In genomic region chr18:57461652-57462269, GRCh38 we compare ENCODE assay signal across 15 cellular contexts. TPM values are rescaled to one million over a fixed set of nuclear protein-coding genes. Genes with fewer than 3 reads are reported as not detected.
A peak's percentile ranks its signal among the peaks of the same experiment; 100 is the strongest.
DNase-seq lines count a peak whose midpoint lies in the region; ATAC-seq and TF ChIP-seq lines count a peak whose summit lies in the region.
"Had no signal": no experiment of that assay in that cellular context is flagged by ENCODE, and none has a peak within 500 bp of the region (broad histone marks: within the 10 kb centered on the region; RNA-seq: fewer than 3 reads in every experiment).

No MANE protein-coding gene starts in this region.

- peaks cover 26% of the 10 kb centered on the region for H3K4me1 Mint-ChIP-seq in progenitor cell of endocrine pancreas (ENCODE audit: low read depth)
- H3K4me1 Mint-ChIP-seq in type B pancreatic cell (ENCODE audit: unreplicated experiment), result no peaks in the 10 kb centered on the region
- H3K4me1 Mint-ChIP-seq: CD8-positive, alpha-beta memory T cell; GM23338 had no signal

- no peaks in the 10 kb centered on the region for H3K27me3 ChIP-seq in BE2C
- H3K27me3 ChIP-seq: BLaER1 had no signal

- H3K4me3 Mint-ChIP-seq in progenitor cell of endocrine pancreas (ENCODE audit: low read depth), result no peak overlapping the region
- no peak overlapping the region for H3K4me3 Mint-ChIP-seq in type B pancreatic cell
- H3K4me3 Mint-ChIP-seq: CD8-positive, alpha-beta memory T cell; GM23338 had no signal

- peak overlapping the region; percentile 69 for H3K27ac Mint-ChIP-seq in progenitor cell of endocrine pancreas
- no peak overlapping the region for H3K27ac Mint-ChIP-seq in type B pancreatic cell
- H3K27ac Mint-ChIP-seq: CD8-positive, alpha-beta memory T cell; GM23338 had no signal

- peaks cover 35% of the 10 kb centered on the region for H3K36me3 Mint-ChIP-seq in progenitor cell of endocrine pancreas (ENCODE audit: insufficient read depth)
- H3K36me3 Mint-ChIP-seq in type B pancreatic cell, result no peaks in the 10 kb centered on the region
- H3K36me3 Mint-ChIP-seq: CD8-positive, alpha-beta memory T cell had no signal

- ATAC-seq in left lobe of liver (peak; percentile 83), HG02938 (IDR thresholded peaks at IDR 0.05; ENCODE audit: unreplicated experiment) (no peak)
- ATAC-seq: GM12878, GM23338 had no signal

- no peaks in the 10 kb centered on the region for H3K4me1 ChIP-seq in BE2C
- H3K4me1 ChIP-seq: Caco-2 had no signal

- H3K36me3 ChIP-seq in BE2C, result no peaks in the 10 kb centered on the region
- H3K36me3 ChIP-seq: BLaER1 had no signal

- H3K27me3 Mint-ChIP-seq in progenitor cell of endocrine pancreas (no peaks in the 10 kb centered on the region), type B pancreatic cell (peaks cover 4% of the 10 kb centered on the region)

- H3K9me3 Mint-ChIP-seq in progenitor cell of endocrine pancreas (ENCODE audit: low read depth), result peaks cover 4% of the 10 kb centered on the region
- no peaks in the 10 kb centered on the region for H3K9me3 Mint-ChIP-seq in type B pancreatic cell
- H3K9me3 Mint-ChIP-seq: GM23338 had no signal

- H3K9me3 ChIP-seq in BE2C, result no peaks in the 10 kb centered on the region
- H3K9me3 ChIP-seq: BLaER1, Caco-2 had no signal

- no peak overlapping the region for H3K4me3 ChIP-seq in BE2C (ENCODE audit: low read depth, low read length)
- H3K4me3 ChIP-seq: BLaER1, GM12878, GM23338 had no signal

- DNase-seq in BE2C (peak; percentile 70), NCI-H446 (lab: John Stamatoyannopoulos, UW) (peak; percentile 61 to 78), left lobe of liver (ENCODE audit: low spot score) (no peak), progenitor cell of endocrine pancreas (ENCODE audit: low spot score, unreplicated experiment) (no peak), SHP77 treated with DMSO at 0.1 percent for 48 hours (lab: John Stamatoyannopoulos, UW) (no peak), type B pancreatic cell (ENCODE audit: extremely low spot score, unreplicated experiment) (no peak)
- DNase-seq: Caco-2; CD8-positive, alpha-beta memory T cell; DMS 273 treated with DMSO at 0.1 percent for 48 hours; H7 had no signal

- peak; percentile 15; the same call in 1 of the 2 replicates for TF ChIP-seq CTCF in BE2C (IDR thresholded peaks at IDR 0.05; ENCODE audit: low read depth, low read length)
- TF ChIP-seq CTCF in progenitor cell of endocrine pancreas (IDR thresholded peaks at IDR 0.05; ENCODE audit: unreplicated experiment), result no peak
- no peak for TF ChIP-seq CTCF in type B pancreatic cell (conservative IDR thresholded peaks at IDR 0.05)

RNA-seq across cellular contexts. Expression of gene ONECUT2, which starts 26.6 kb away (rescaled TPM):
- polyA plus RNA-seq in BE2C (2012; ENCODE audit: insufficient read depth, insufficient read length, low read depth), result 7.8 TPM
- total RNA-seq in left lobe of liver (20.5 TPM), progenitor cell of endocrine pancreas (92.2 and 110 TPM in 2 replicates), type B pancreatic cell (ENCODE audit: low replicate concordance) (6.8 and 16.1 TPM in 2 replicates)
- total RNA-seq: CD8-positive, alpha-beta memory T cell; G401 had no signal
- polyA plus RNA-seq: CD8-positive, alpha-beta memory T cell had no signal

Comparison
In these comparisons a context has a peak if more than half of its experiments do, and no peak if none do; other contexts are left out.
1. DNase-seq: peak in BE2C (single experiment) and NCI-H446 (2 of 2); none in left lobe of liver (single experiment), progenitor cell of endocrine pancreas (single experiment), SHP77 treated with DMSO at 0.1 percent for 48 hours (single experiment) and type B pancreatic cell (single experiment).